Comparison of ENCODE assay signal across 15 cellular contexts in the genomic region with DNA sequence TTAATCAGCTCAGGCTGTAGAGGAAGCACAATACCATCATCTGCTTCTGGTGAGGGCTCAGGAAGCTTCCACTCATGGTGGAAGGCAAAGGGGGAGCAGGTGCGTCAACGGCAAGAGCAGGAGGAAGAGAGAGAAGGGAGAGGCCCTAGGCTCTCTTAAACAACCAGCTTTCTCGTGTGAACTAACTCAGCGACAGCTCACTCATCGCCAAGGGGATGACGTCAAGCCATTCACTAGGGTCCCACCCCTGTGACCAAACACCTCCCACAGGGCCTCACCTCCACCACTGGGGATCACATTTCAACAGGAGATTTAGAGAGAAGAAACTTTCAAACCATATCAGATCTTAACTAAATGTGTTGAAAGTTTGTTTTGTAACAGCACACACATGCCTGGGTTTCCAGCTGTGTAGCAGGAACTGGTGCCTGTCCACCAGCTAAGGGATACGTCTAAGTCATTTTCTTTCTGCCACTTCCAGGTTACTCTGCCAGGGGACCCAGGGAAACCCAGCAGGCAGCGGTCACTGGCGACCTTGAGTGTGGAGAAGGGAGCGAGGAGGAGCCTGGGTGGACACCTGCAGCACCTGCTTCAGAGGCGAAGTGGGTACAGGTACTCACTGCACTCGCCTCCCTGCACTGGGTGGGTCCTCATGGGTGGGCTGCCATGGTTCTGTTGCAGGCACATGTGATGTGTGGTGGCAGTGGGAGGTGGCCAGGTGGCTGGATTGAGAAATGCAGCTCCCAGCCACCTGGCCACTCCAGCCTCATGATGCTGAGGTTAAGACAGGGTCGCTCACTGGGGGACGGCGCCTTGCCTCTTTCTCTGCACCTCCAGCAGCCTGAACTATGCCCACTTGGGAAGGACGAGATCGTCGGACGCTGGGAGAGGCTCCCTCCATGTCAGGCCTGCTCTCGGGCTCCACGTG. TPM values are rescaled to one million over a fixed set of nuclear protein-coding genes. Genes with fewer than 3 reads are reported as not detected.
DNase-seq lines count a peak whose midpoint lies in the region; ATAC-seq and TF ChIP-seq lines count a peak whose summit lies in the region.
"Had no signal": no experiment of that assay in that cellular context is flagged by ENCODE, and none has a peak within 500 bp of the region (broad histone marks: within the 10 kb centered on the region; RNA-seq: fewer than 3 reads in every experiment).

No MANE protein-coding gene starts in this region.

- H3K27ac Mint-ChIP-seq in activated naive CD4-positive, alpha-beta T cell treated with anti-CD3 and anti-CD28 coated beads for 36 hours: no peak overlapping the region
- peak overlapping the region; percentile 69 for H3K27ac Mint-ChIP-seq in stimulated activated naive CD8-positive, alpha-beta T cell treated with anti-CD3 and anti-CD28 coated beads, Interleukin-15, Interleukin-2, amounts not matched to agents 100 ng/mL and 50 ng/mL, for 24 hours
- H3K27ac Mint-ChIP-seq: mesothelial cell of epicardium; stimulated activated memory B cell treated with anti-CD40 and anti-IgM and Interleukin-4, amounts not matched to agents 10 μg/mL and 1 μg/mL and 100 μg/mL, for 72 hours had no signal

- H3K4me1 ChIP-seq in foreskin keratinocyte: no peaks in the 10 kb centered on the region
- H3K4me1 ChIP-seq: breast epithelium, gastroesophageal sphincter had no signal

- H3K4me3 Mint-ChIP-seq in activated naive CD4-positive, alpha-beta T cell treated with anti-CD3 and anti-CD28 coated beads for 36 hours: no peak overlapping the region
- H3K4me3 Mint-ChIP-seq in stimulated activated naive CD8-positive, alpha-beta T cell treated with anti-CD3 and anti-CD28 coated beads, Interleukin-15, Interleukin-2, amounts not matched to agents 100 ng/mL and 50 ng/mL, for 24 hours: no peak overlapping the region
- H3K4me3 Mint-ChIP-seq: mesothelial cell of epicardium; stimulated activated memory B cell treated with anti-CD40 and anti-IgM and Interleukin-4, amounts not matched to agents 10 μg/mL and 1 μg/mL and 100 μg/mL, for 72 hours had no signal

- peaks cover 9% of the 10 kb centered on the region for H3K27me3 Mint-ChIP-seq in activated naive CD4-positive, alpha-beta T cell treated with anti-CD3 and anti-CD28 coated beads for 36 hours (ENCODE audit: low read depth)
- H3K27me3 Mint-ChIP-seq in stimulated activated naive CD8-positive, alpha-beta T cell treated with anti-CD3 and anti-CD28 coated beads, Interleukin-15, Interleukin-2, amounts not matched to agents 100 ng/mL and 50 ng/mL, for 24 hours: peaks cover 32% of the 10 kb centered on the region

- no peaks in the 10 kb centered on the region for H3K27me3 ChIP-seq in foreskin keratinocyte
- H3K27me3 ChIP-seq: breast epithelium had no signal

- peak; percentile 30 for DNase-seq in activated naive CD4-positive, alpha-beta T cell treated with anti-CD3 and anti-CD28 coated beads for 36 hours
- no peak for DNase-seq in activated naive CD4-positive, alpha-beta T cell treated with Interleukin-2 at 50 U/mL for 16 hours
- DNase-seq in SW480 (ENCODE audit: low spot score) (peak; percentile 54), foreskin keratinocyte (peak in 1 of 2 donors; percentile 85), D341Med (ENCODE audit: low spot score) (no peak), GM13976 (ENCODE audit: low spot score) (no peak)
- DNase-seq: NCI-H187, small intestine had no signal

- intact Hi-C loops in activated naive CD4-positive, alpha-beta T cell treated with anti-CD3 and anti-CD28 coated beads for 36 hours (cut with micrococcal nuclease): no loop called here

- in situ Hi-C loops in GM13976 (cut with MboI; ENCODE audit: low sequenced_read_pairs, unreplicated experiment): loop anchor here (25.0 kb wide), 2 partner anchors 190 to 265 kb away; no protein-coding TSS in a partner anchor

- no peaks in the 10 kb centered on the region for H3K36me3 Mint-ChIP-seq in activated naive CD4-positive, alpha-beta T cell treated with anti-CD3 and anti-CD28 coated beads for 36 hours (ENCODE audit: low read depth)
- H3K36me3 Mint-ChIP-seq in stimulated activated naive CD8-positive, alpha-beta T cell treated with anti-CD3 and anti-CD28 coated beads, Interleukin-15, Interleukin-2, amounts not matched to agents 100 ng/mL and 50 ng/mL, for 24 hours (ENCODE audit: low read depth): no peaks in the 10 kb centered on the region
- H3K36me3 Mint-ChIP-seq: mesothelial cell of epicardium; stimulated activated memory B cell treated with anti-CD40 and anti-IgM and Interleukin-4, amounts not matched to agents 10 μg/mL and 1 μg/mL and 100 μg/mL, for 72 hours had no signal

- H3K27ac ChIP-seq in foreskin keratinocyte: peak overlapping the region; percentile 64
- H3K27ac ChIP-seq: breast epithelium, C4-2B, gastroesophageal sphincter had no signal

- TF ChIP-seq CTCF in foreskin keratinocyte (conservative IDR thresholded peaks at IDR 0.05): no peak
- TF ChIP-seq CTCF in GM13976 (IDR thresholded peaks at IDR 0.05; ENCODE audit: borderline replicate concordance, control extremely low read depth, extremely low read depth, insufficient read depth, missing control alignments): no peak

- CTCF ChIA-PET in activated naive CD4-positive, alpha-beta T cell treated with anti-CD3 and anti-CD28 coated beads for 36 hours (lab: Charles Lee): no interaction called here

- peaks cover 21% of the 10 kb centered on the region for H3K4me1 Mint-ChIP-seq in activated naive CD4-positive, alpha-beta T cell treated with anti-CD3 and anti-CD28 coated beads for 36 hours (ENCODE audit: low read depth)
- H3K4me1 Mint-ChIP-seq in stimulated activated naive CD8-positive, alpha-beta T cell treated with anti-CD3 and anti-CD28 coated beads, Interleukin-15, Interleukin-2, amounts not matched to agents 100 ng/mL and 50 ng/mL, for 24 hours (ENCODE audit: low read depth): peaks cover 29% of the 10 kb centered on the region
- H3K4me1 Mint-ChIP-seq: stimulated activated memory B cell treated with anti-CD40 and anti-IgM and Interleukin-4, amounts not matched to agents 10 μg/mL and 1 μg/mL and 100 μg/mL, for 72 hours had no signal

- H3K9me3 Mint-ChIP-seq in activated naive CD4-positive, alpha-beta T cell treated with anti-CD3 and anti-CD28 coated beads for 36 hours: peaks cover 9% of the 10 kb centered on the region
- H3K9me3 Mint-ChIP-seq in stimulated activated naive CD8-positive, alpha-beta T cell treated with anti-CD3 and anti-CD28 coated beads, Interleukin-15, Interleukin-2, amounts not matched to agents 100 ng/mL and 50 ng/mL, for 24 hours: peaks cover 10% of the 10 kb centered on the region

- ATAC-seq in foreskin keratinocyte: peak; percentile 84
- ATAC-seq in GM21717 (IDR thresholded peaks at IDR 0.05; ENCODE audit: unreplicated experiment): no peak
- ATAC-seq: gastroesophageal sphincter; stimulated activated memory B cell treated with anti-CD40 and anti-IgM and Interleukin-4, amounts not matched to agents 10 μg/mL and 1 μg/mL and 100 μg/mL, for 72 hours had no signal

RNA-seq across cellular contexts. Expression of a gene that starts 8.4 kb away (rescaled TPM):
- total RNA-seq in activated naive CD4-positive, alpha-beta T cell treated with anti-CD3 and anti-CD28 coated beads for 36 hours: 1 to 10 TPM; 1.2 to 1.5 TPM
- 116 and 121 TPM in 2 replicates for total RNA-seq in foreskin keratinocyte
- 109 and 114 TPM in 2 replicates for polyA plus RNA-seq in foreskin keratinocyte

Comparison
In these comparisons a context has a peak if more than half of its experiments do, and no peak if none do; other contexts are left out.
1. DNase-seq: peak in activated naive CD4-positive, alpha-beta T cell treated with anti-CD3 and anti-CD28 coated beads for 36 hours (single experiment) and SW480 (single experiment); none in activated naive CD4-positive, alpha-beta T cell treated with Interleukin-2 at 50 U/mL for 16 hours (single experiment), D341Med (single experiment) and GM13976 (single experiment).
2. RNA of a gene that starts 8.4 kb away (total RNA-seq): 116 to 121 TPM in foreskin keratinocyte; 1.2 to 1.5 TPM in activated naive CD4-positive, alpha-beta T cell treated with anti-CD3 and anti-CD28 coated beads for 36 hours; every median in the first group is over 10 times any median in the second.